In the genomic region with DNA sequence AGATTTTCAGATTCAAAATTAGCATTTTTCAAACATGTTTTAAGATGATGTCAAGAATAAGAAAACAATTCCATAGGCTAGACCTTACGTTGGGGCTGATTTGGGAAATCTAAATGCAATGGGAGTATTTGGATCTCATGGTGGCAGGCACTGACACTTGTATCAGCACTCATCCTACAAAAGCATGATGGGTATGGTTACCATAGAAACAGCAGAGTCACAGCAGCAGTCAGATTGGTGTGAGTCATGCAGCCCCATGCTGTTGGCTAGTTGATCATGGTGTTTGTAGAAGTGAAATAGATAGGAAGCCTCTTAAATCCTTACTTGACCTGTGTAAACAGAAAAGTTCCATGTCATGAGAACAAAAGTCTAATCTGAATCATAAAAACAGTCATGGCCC, we compare ENCODE assay signal across 1 cellular context.
TF ChIP-seq lines count a peak whose summit lies in the region.

No MANE protein-coding gene starts in this region.

TF ChIP-seq in IMR-90, 13 proteins besides CTCF, POLR2A, EP300 and RAD21 (continued from another document):
- no peak for TF ChIP-seq CEBPB (IDR thresholded peaks at IDR 0.05; ENCODE audit: low read depth, low read length)
